ENCODE assay signal across 9 cellular contexts in genomic region chr12:6372403-6373003, GRCh38. TPM values are rescaled to one million over a fixed set of nuclear protein-coding genes. Genes with fewer than 3 reads are reported as not detected.
DNase-seq lines count a peak whose midpoint lies in the region; ATAC-seq and TF ChIP-seq lines count a peak whose summit lies in the region.
"Had no signal": no experiment of that assay in that cellular context is flagged by ENCODE, and none has a peak within 500 bp of the region (broad histone marks: within the 10 kb centered on the region; RNA-seq: fewer than 3 reads in every experiment).

No MANE protein-coding gene starts in this region.

- peaks cover 27 to 39% (median 31%) of the 10 kb centered on the region in 3 donors for H3K4me1 ChIP-seq in skeletal muscle tissue (ENCODE audit: control insufficient read depth in 3 of 3, insufficient read depth in 3 of 3, low read length in 3 of 3)
- peaks cover 2% of the 10 kb centered on the region; the same call in 1 of the 2 replicates for H3K4me1 ChIP-seq in Karpas-422 (ENCODE audit: low read length)

- H3K9me2 ChIP-seq in Karpas-422 (replicated peaks; ENCODE audit: insufficient read depth, low read length) = no peaks in the 10 kb centered on the region

- no peak for TF ChIP-seq CTCF in LNCaP clone FGC (IDR thresholded peaks at IDR 0.05; ENCODE audit: control insufficient read depth, extremely low read depth, insufficient read depth)

- ATAC-seq in HG03521 (IDR thresholded peaks at IDR 0.05; ENCODE audit: unreplicated experiment) = no peak

- no peak overlapping the region for H2AFZ ChIP-seq in Karpas-422 (ENCODE audit: low read length)

- H3K27ac ChIP-seq in skeletal muscle tissue (ENCODE audit: low read depth, low read length) (peak overlapping the region; percentile 26), Karpas-422 (ENCODE audit: low read length) (no peak overlapping the region)

- H3K36me3 ChIP-seq in skeletal muscle tissue (ENCODE audit: control insufficient read depth in 3 of 3, insufficient read depth in 3 of 3, low read length in 3 of 3) (no peaks in the 10 kb centered on the region), Karpas-422 (ENCODE audit: insufficient read depth, low read length) (no peaks in the 10 kb centered on the region)

- no peak overlapping the region for H3K4me2 ChIP-seq in Karpas-422 (ENCODE audit: low read depth, low read length, poor library complexity, severe bottlenecking)

- DNase-seq in DMS79 (lab: John Stamatoyannopoulos, UW) (peak; percentile 86), LNCaP clone FGC (ENCODE audit: low read depth) (no peak), SW480 (ENCODE audit: low spot score) (peak; percentile 99), fibroblast of the conjunctiva (ENCODE audit: low read depth) (peak; percentile 62), inferior parietal cortex (ENCODE audit: extremely low spot score) (no peak), Karpas-422 (no peak)

- no peaks in the 10 kb centered on the region for H3K27me3 ChIP-seq in skeletal muscle tissue (ENCODE audit: control insufficient read depth in 3 of 3, insufficient read depth in 3 of 3, low read length in 3 of 3)
- no peaks in the 10 kb centered on the region for H3K27me3 ChIP-seq in Karpas-422 (ENCODE audit: low read length)

- H3K9ac ChIP-seq in skeletal muscle tissue (ENCODE audit: low read depth in 1 of 3, low read length in 3 of 3) (peak overlapping the region in 1 of 3 donors; percentile 25), Karpas-422 (ENCODE audit: low read length) (no peak overlapping the region)

- H3K79me2 ChIP-seq in Karpas-422 (ENCODE audit: low read length) = no peaks in the 10 kb centered on the region

- H4K20me1 ChIP-seq in Karpas-422 (ENCODE audit: insufficient read depth, low read depth, low read length) = no peaks in the 10 kb centered on the region

- H3K4me3 ChIP-seq in LNCaP clone FGC (ENCODE audit: low read depth, low read length) (peak overlapping the region; percentile 58), skeletal muscle tissue (ENCODE audit: low read length in 3 of 3) (no peak overlapping the region), Karpas-422 (ENCODE audit: low read length) (no peak overlapping the region)

- H3K9me3 ChIP-seq in skeletal muscle tissue (ENCODE audit: control insufficient read depth in 3 of 3, low read length in 3 of 3) (no peaks in the 10 kb centered on the region), Karpas-422 (ENCODE audit: low read length) (no peaks in the 10 kb centered on the region)

RNA-seq across cellular contexts. Expression of gene SCNN1A, which starts 2.9 kb away (rescaled TPM):
- total RNA-seq in skeletal muscle tissue = not detected
- not detected in 2 replicates for total RNA-seq in Karpas-422 (2014; rRNA removed; shearing (Covaris generic); ENCODE audit: low replicate concordance)
- total RNA-seq: T-helper 1 cell treated with Interleukin-12 subunit alpha and Interleukin-12 subunit beta and Interleukin-4 antibody, amounts not matched to agents 30 ng/mL and 1 ng/mL, for 36 hours had no signal

RNA-seq across cellular contexts. Expression of gene LTBR, which starts 11.5 kb away (rescaled TPM):
- 11.0 TPM for total RNA-seq in skeletal muscle tissue
- not detected in 2 replicates for total RNA-seq in Karpas-422 (2014; rRNA removed; shearing (Covaris generic); ENCODE audit: low replicate concordance)

RNA-seq across cellular contexts. Expression of gene TNFRSF1A, which starts 30.6 kb away (rescaled TPM):
- total RNA-seq in skeletal muscle tissue = 47.5 TPM
- 0.72 TPM in 1 of 2 replicates, not detected in the other for total RNA-seq in Karpas-422 (2014; rRNA removed; shearing (Covaris generic); ENCODE audit: low replicate concordance)

Comparison
In these comparisons a context has a peak if more than half of its experiments do, and no peak if none do; other contexts are left out.
1. DNase-seq: peak in DMS79 (single experiment), SW480 (single experiment) and fibroblast of the conjunctiva (single experiment); none in LNCaP clone FGC (single experiment), inferior parietal cortex (single experiment) and Karpas-422 (single experiment).
2. RNA of gene LTBR, which starts 11.5 kb away (total RNA-seq): 11.0 TPM in skeletal muscle tissue (single experiment); not detected in Karpas-422; every median in the first group is over 10 times any median in the second.
3. RNA of gene TNFRSF1A, which starts 30.6 kb away (total RNA-seq): 47.5 TPM in skeletal muscle tissue (single experiment); 0.72 TPM in Karpas-422; every median in the first group is over 10 times any median in the second.